Comparison of ENCODE assay signal across 10 cellular contexts in the genomic region with DNA sequence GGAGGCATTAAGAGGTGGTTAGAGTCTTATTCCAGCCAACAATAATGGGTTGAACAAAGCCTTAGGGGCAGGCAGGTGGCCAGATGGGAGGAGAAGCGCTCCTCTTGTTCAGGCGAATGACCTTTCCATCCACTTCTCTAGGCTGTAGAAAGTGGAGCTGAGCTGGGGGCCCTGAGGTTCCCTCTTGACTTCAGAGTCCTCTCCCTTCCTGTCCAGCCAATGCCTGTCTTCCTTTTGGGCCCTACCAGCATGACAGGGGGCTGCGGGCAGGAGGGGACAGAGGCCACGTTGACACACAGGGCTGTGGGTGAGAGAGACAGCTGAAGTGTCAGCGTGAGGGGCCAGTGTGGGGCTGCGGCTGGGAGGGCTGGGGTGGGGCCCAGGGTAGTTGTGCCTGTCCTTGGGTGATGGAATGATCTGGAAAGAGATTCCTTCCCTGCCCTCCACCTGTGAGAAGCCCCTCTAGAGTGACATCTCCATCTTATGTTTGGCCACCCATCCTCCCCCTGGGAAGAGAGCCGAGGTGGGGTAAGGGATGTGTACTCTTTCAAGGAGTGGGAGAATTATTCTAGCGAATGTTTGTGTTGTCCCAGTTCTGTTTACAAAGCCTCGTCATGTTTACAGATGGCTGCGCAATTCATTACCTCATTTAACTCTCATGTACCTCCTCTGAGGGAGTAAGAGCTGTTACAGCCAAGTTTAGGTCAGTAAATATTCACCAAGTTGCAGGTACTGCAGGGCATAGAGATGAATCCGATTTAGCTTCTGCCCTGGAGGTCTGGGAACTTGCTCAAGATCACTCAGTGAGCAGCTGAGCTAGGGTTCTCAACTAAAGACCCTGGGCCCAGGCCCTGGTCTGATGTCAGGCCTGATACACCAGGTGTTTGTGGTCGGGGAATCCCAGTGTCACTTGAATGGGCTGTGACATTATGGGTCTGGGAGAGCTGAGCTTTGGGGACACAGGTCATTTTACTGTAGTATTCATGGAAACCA. TPM values are rescaled to one million over a fixed set of nuclear protein-coding genes. Genes with fewer than 3 reads are reported as not detected.
DNase-seq lines count a peak whose midpoint lies in the region; ATAC-seq, FAIRE-seq and TF ChIP-seq lines count a peak whose summit lies in the region.
"Had no signal": no experiment of that assay in that cellular context is flagged by ENCODE, and none has a peak within 500 bp of the region (broad histone marks: within the 10 kb centered on the region; RNA-seq: fewer than 3 reads in every experiment).

No MANE protein-coding gene starts in this region.

- peak overlapping the region; percentile 26 for H3K27ac ChIP-seq in neuronal stem cell (replicated peaks; ENCODE audit: low read length)

- DNase-seq in DMS53 (lab: John Stamatoyannopoulos, UW) = peak; percentile 90
- DNase-seq in LNCaP clone FGC (ENCODE audit: low read depth) = peak; percentile 98
- peak; percentile 40 for DNase-seq in epithelial cell of esophagus (ENCODE audit: low read depth)
- DNase-seq in neuronal stem cell (ENCODE audit: low spot score) = no peak
- no peak for DNase-seq in nucleus accumbens (lab: John Stamatoyannopoulos, UW)
- DNase-seq in H54 (ENCODE audit: insufficient read length, low spot score) = no peak
- DNase-seq in BE2C = no peak
- DNase-seq: retina; stimulated activated naive CD4-positive, alpha-beta T cell treated with Interleukin-2 at 50 U/mL for 16 hours had no signal

- H3K4me3 ChIP-seq in LNCaP clone FGC (ENCODE audit: low read depth, low read length) (peak overlapping the region; percentile 90), epithelial cell of esophagus (ENCODE audit: low read length) (no peak overlapping the region), neuronal stem cell (ENCODE audit: low read length in 2 of 2) (no peak overlapping the region), BE2C (ENCODE audit: low read depth, low read length) (no peak overlapping the region)

- no peak for FAIRE-seq in H54 (lab: Jason Lieb, UNC)

- H3K27me3 ChIP-seq in neuronal stem cell (ENCODE audit: control insufficient read depth in 3 of 3, insufficient read depth in 3 of 3, low read depth in 1 of 3, low read length in 3 of 3) (no peaks in the 10 kb centered on the region), BE2C (peaks cover 50% of the 10 kb centered on the region)

- H3K4me1 ChIP-seq in neuronal stem cell (ENCODE audit: control insufficient read depth in 2 of 2, insufficient read depth in 1 of 2, low read depth in 1 of 2, low read length in 2 of 2) = peaks cover 10 to 34% of the 10 kb centered on the region in 2 donors
- no peaks in the 10 kb centered on the region for H3K4me1 ChIP-seq in BE2C

- H3K23ac ChIP-seq in neuronal stem cell (ENCODE audit: low read depth, low read length, poor library complexity) = no peak overlapping the region

- H3K79me1 ChIP-seq in neuronal stem cell (ENCODE audit: low read depth, low read length) = peaks cover 23% of the 10 kb centered on the region

- no peak overlapping the region for H2BK12ac ChIP-seq in neuronal stem cell (ENCODE audit: low read length)

- no peak for TF ChIP-seq CTCF in LNCaP clone FGC (IDR thresholded peaks at IDR 0.05; ENCODE audit: control insufficient read depth, extremely low read depth, insufficient read depth)
- no peak for TF ChIP-seq CTCF in epithelial cell of esophagus (IDR thresholded peaks at IDR 0.05; ENCODE audit: insufficient read depth, low read depth, low read length, missing control alignments)
- TF ChIP-seq CTCF in BE2C (IDR thresholded peaks at IDR 0.05; ENCODE audit: low read depth, low read length) = no peak

- H3K18ac ChIP-seq in neuronal stem cell (ENCODE audit: low read length) = peak overlapping the region; percentile 85

- H4K8ac ChIP-seq in neuronal stem cell (ENCODE audit: low read depth, low read length) = no peak overlapping the region

- WGBS in neuronal stem cell (ENCODE audit: extremely low coverage in 2 of 2, insufficient read length in 2 of 2, insufficient replicate concordance in 1 of 2), 2 donors = no CpG with 5 or more reads among the region's 12 CpGs

- H3K14ac ChIP-seq in neuronal stem cell (ENCODE audit: low read length) = no peak overlapping the region

- H2AK5ac ChIP-seq in neuronal stem cell (ENCODE audit: low read depth, low read length) = peak overlapping the region; percentile 35

- H3K36me3 ChIP-seq in neuronal stem cell (replicated peaks in 1 of 2; ENCODE audit: control insufficient read depth in 2 of 2, insufficient read depth in 2 of 2, low read length in 2 of 2) (peaks cover 13 to 39% of the 10 kb centered on the region in 2 donors), BE2C (no peaks in the 10 kb centered on the region)

- H2BK5ac ChIP-seq in neuronal stem cell (ENCODE audit: low read length) = peak overlapping the region; percentile 0

- no peak for TF ChIP-seq POLR2A in H54 (IDR thresholded peaks at IDR 0.05; ENCODE audit: low read depth, low read length)

- ATAC-seq in GM21576 (IDR thresholded peaks at IDR 0.05; ENCODE audit: unreplicated experiment) = no peak

- H3K4me2 ChIP-seq in neuronal stem cell (ENCODE audit: insufficient read depth, low read length, poor library complexity, severe bottlenecking) = no peak overlapping the region

- H3K9ac ChIP-seq in neuronal stem cell (ENCODE audit: low read depth, low read length, poor library complexity) = peak overlapping the region; percentile 46

- H4K91ac ChIP-seq in neuronal stem cell (ENCODE audit: low read depth, low read length, poor library complexity) = no peak overlapping the region

- H3K9me3 ChIP-seq in neuronal stem cell (replicated peaks in 1 of 2; ENCODE audit: control insufficient read depth in 2 of 2, insufficient read depth in 1 of 2, low read depth in 1 of 2, low read length in 2 of 2) (no peaks in the 10 kb centered on the region), BE2C (no peaks in the 10 kb centered on the region)

- no peak overlapping the region for H2BK15ac ChIP-seq in neuronal stem cell (ENCODE audit: low read length)

- no peak overlapping the region for H2BK120ac ChIP-seq in neuronal stem cell (ENCODE audit: low read depth, low read length)

- H2AFZ ChIP-seq in neuronal stem cell (ENCODE audit: low read length) = no peak overlapping the region

- H3K4ac ChIP-seq in neuronal stem cell (ENCODE audit: low read length) = no peak overlapping the region

RNA-seq across cellular contexts. Expression of gene ERBB2, which starts 3.3 kb away (rescaled TPM):
- 69.2 TPM for polyA plus RNA-seq in neuronal stem cell (2013, experiment 1 of 2)
- 69.0 TPM for polyA plus RNA-seq in neuronal stem cell (2013, experiment 2 of 2)
- 2.5 TPM for polyA plus RNA-seq in BE2C (2012; ENCODE audit: insufficient read depth, insufficient read length, low read depth)

RNA-seq across cellular contexts. Expression of gene PGAP3, which starts 15.3 kb away (rescaled TPM):
- 10.1 TPM for polyA plus RNA-seq in neuronal stem cell (2013, experiment 1 of 2)
- 11.1 TPM for polyA plus RNA-seq in neuronal stem cell (2013, experiment 2 of 2)
- 30.5 TPM for polyA plus RNA-seq in BE2C (2012; ENCODE audit: insufficient read depth, insufficient read length, low read depth)

RNA-seq across cellular contexts. Expression of gene MIEN1, which starts 27.1 kb away (rescaled TPM):
- polyA plus RNA-seq in neuronal stem cell (2013, experiment 1 of 2) = 78.7 TPM
- polyA plus RNA-seq in neuronal stem cell (2013, experiment 2 of 2) = 72.6 TPM
- polyA plus RNA-seq in BE2C (2012; ENCODE audit: insufficient read depth, insufficient read length, low read depth) = 56.4 TPM

RNA-seq across cellular contexts. Expression of gene GRB7, which starts 34.5 kb away (rescaled TPM):
- polyA plus RNA-seq in neuronal stem cell (2013, experiment 1 of 2) = 5.9 TPM
- 5.9 TPM for polyA plus RNA-seq in neuronal stem cell (2013, experiment 2 of 2)
- not detected for polyA plus RNA-seq in BE2C (2012; ENCODE audit: insufficient read depth, insufficient read length, low read depth)

RNA-seq across cellular contexts. Expression of gene PNMT, which starts 34.9 kb away (rescaled TPM):
- polyA plus RNA-seq in neuronal stem cell (2013, experiment 1 of 2) = 0.95 TPM
- polyA plus RNA-seq in neuronal stem cell (2013, experiment 2 of 2) = 1.0 TPM
- polyA plus RNA-seq in BE2C (2012; ENCODE audit: insufficient read depth, insufficient read length, low read depth) = 2.8 TPM

Comparison
In these comparisons a context has a peak if more than half of its experiments do, and no peak if none do; other contexts are left out.
1. DNase-seq: peak in DMS53 (single experiment), LNCaP clone FGC (single experiment) and epithelial cell of esophagus (single experiment); none in neuronal stem cell (single experiment), nucleus accumbens (0 of 56), H54 (single experiment) and BE2C (single experiment).